ENCODE assay signal across 20 cellular contexts in genomic region chr1:112461200-112461871, GRCh38. TPM values are rescaled to one million over a fixed set of nuclear protein-coding genes. Genes with fewer than 3 reads are reported as not detected.
DNase-seq lines count a peak whose midpoint lies in the region; ATAC-seq and TF ChIP-seq lines count a peak whose summit lies in the region.
"Had no signal": no experiment of that assay in that cellular context is flagged by ENCODE, and none has a peak within 500 bp of the region (broad histone marks: within the 10 kb centered on the region; RNA-seq: fewer than 3 reads in every experiment).

No MANE protein-coding gene starts in this region.

- DNase-seq in DMS53 (lab: John Stamatoyannopoulos, UW) (peak; percentile 59), DMS53 treated with DMSO at 0.1 percent for 48 hours (lab: John Stamatoyannopoulos, UW; ENCODE audit: unreplicated experiment) (no peak), WTC11 (ENCODE audit: low spot score) (no peak), iris pigment epithelial cell (ENCODE audit: low read depth) (peak; percentile 38), suprapubic skin (ENCODE audit: low spot score in 2 of 2) (no peak), Kasumi-1 (lab: John Stamatoyannopoulos, UW) (no peak), NOMO-1 (lab: John Stamatoyannopoulos, UW; ENCODE audit: unreplicated experiment in 2 of 2) (no peak)
- no peak for DNase-seq in activated CD8-positive, alpha-beta memory T cell treated with anti-CD3 and anti-CD28 coated beads, Interleukin-2, amount 50 U/mL, for 48 hours
- DNase-seq: 8988T; activated CD4-positive, alpha-beta memory T cell treated with anti-CD3 and anti-CD28 coated beads for 36 hours; activated effector memory CD4-positive, alpha-beta T cell treated with Interleukin-2 at 50 U/mL for 16 hours; CD8-positive, alpha-beta memory T cell; effector CD8-positive, alpha-beta T cell; kidney glomerular epithelial cell; NCI-H1105 treated with DMSO at 0.1 percent for 48 hours; NCI-H526; stimulated activated naive CD8-positive, alpha-beta T cell treated with anti-CD3 and anti-CD28 coated beads, Interleukin-15, amount 100 ng/mL, for 72 hours; T-helper 9 cell had no signal

- H3K36me3 Mint-ChIP-seq in WTC11, result peaks cover 18% of the 10 kb centered on the region
- H3K36me3 Mint-ChIP-seq: CD8-positive, alpha-beta memory T cell; natural killer cell treated with Interleukin-12 subunit alpha and Interleukin-12 subunit beta and Interleukin-15 and Interleukin-18, amount 100 ng/mL, for 72 hours had no signal

- H3K4me3 ChIP-seq in suprapubic skin, result peak overlapping the region; percentile 2
- H3K4me3 ChIP-seq: gastroesophageal sphincter had no signal

- peaks cover 14% of the 10 kb centered on the region for H3K27me3 Mint-ChIP-seq in WTC11 (ENCODE audit: low read depth)

- peak; percentile 21 for ATAC-seq in WTC11
- ATAC-seq: gastroesophageal sphincter; natural killer cell treated with Interleukin-12 subunit alpha and Interleukin-12 subunit beta and Interleukin-15 and Interleukin-18, amount 100 ng/mL, for 72 hours; stimulated activated naive CD8-positive, alpha-beta T cell treated with anti-CD3 and anti-CD28 coated beads, Interleukin-15, amount 100 ng/mL, for 72 hours had no signal

- H3K4me1 Mint-ChIP-seq in WTC11, result peaks cover 40% of the 10 kb centered on the region

- WGBS in suprapubic skin, result 38% methylated on average over 3 of the region's 3 CpGs

- POLR2A ChIA-PET in WTC11 (lab: Charles Lee), result interaction anchor here (0.9 kb wide), 1 partner anchor 33 kb away, joined by 3 read pairs; no protein-coding TSS in a partner anchor

- peaks cover 58% of the 10 kb centered on the region for H3K4me1 ChIP-seq in suprapubic skin

- TF ChIP-seq EP300 in suprapubic skin (IDR thresholded peaks at IDR 0.05), result no peak

- H3K9me3 Mint-ChIP-seq in WTC11, result no peaks in the 10 kb centered on the region
- H3K9me3 Mint-ChIP-seq: activated CD4-positive, alpha-beta memory T cell treated with anti-CD3 and anti-CD28 coated beads for 36 hours; CD8-positive, alpha-beta memory T cell; natural killer cell treated with Interleukin-12 subunit alpha and Interleukin-12 subunit beta and Interleukin-15 and Interleukin-18, amount 100 ng/mL, for 72 hours; stimulated activated naive CD8-positive, alpha-beta T cell treated with anti-CD3 and anti-CD28 coated beads, Interleukin-15, amount 100 ng/mL, for 72 hours had no signal

- no peak for TF ChIP-seq POLR2A in suprapubic skin (IDR thresholded peaks at IDR 0.05)

- no peaks in the 10 kb centered on the region for H3K27me3 ChIP-seq in suprapubic skin
- H3K27me3 ChIP-seq: gastroesophageal sphincter had no signal

- H3K9me3 ChIP-seq in suprapubic skin, result no peaks in the 10 kb centered on the region
- H3K9me3 ChIP-seq: gastroesophageal sphincter had no signal

- TF ChIP-seq CTCF in WTC11 (IDR thresholded peaks at IDR 0.05) (no peak), suprapubic skin (IDR thresholded peaks at IDR 0.05) (no peak)

- peaks cover 27% of the 10 kb centered on the region for H3K36me3 ChIP-seq in suprapubic skin

- H3K27ac Mint-ChIP-seq in WTC11, result peak overlapping the region; percentile 84
- H3K27ac Mint-ChIP-seq: activated CD4-positive, alpha-beta memory T cell treated with anti-CD3 and anti-CD28 coated beads for 36 hours; CD8-positive, alpha-beta memory T cell; natural killer cell treated with Interleukin-12 subunit alpha and Interleukin-12 subunit beta and Interleukin-15 and Interleukin-18, amount 100 ng/mL, for 72 hours had no signal

- CTCF ChIA-PET in WTC11 (lab: Charles Lee), result interaction anchor here (0.6 to 1.4 kb wide), 9 partner anchors 29 to 758 kb away, joined by 3 to 13 read pairs (median 3); partner anchors contain the start of gene CTTNBP2NL

- H3K4me3 Mint-ChIP-seq in WTC11, result peak overlapping the region; percentile 55
- H3K4me3 Mint-ChIP-seq: activated CD4-positive, alpha-beta memory T cell treated with anti-CD3 and anti-CD28 coated beads for 36 hours; CD8-positive, alpha-beta memory T cell; natural killer cell treated with Interleukin-12 subunit alpha and Interleukin-12 subunit beta and Interleukin-15 and Interleukin-18, amount 100 ng/mL, for 72 hours; stimulated activated naive CD8-positive, alpha-beta T cell treated with anti-CD3 and anti-CD28 coated beads, Interleukin-15, amount 100 ng/mL, for 72 hours had no signal

- peak overlapping the region; percentile 78 for H3K27ac ChIP-seq in suprapubic skin

TF ChIP-seq in WTC11, 78 proteins besides CTCF, POLR2A, EP300 and RAD21 (continues in another document):
- TF ChIP-seq TEAD1 (CRISPR knock-in tag; IDR thresholded peaks at IDR 0.05) (no peak), ZNF396 (CRISPR knock-in tag; IDR thresholded peaks at IDR 0.05; ENCODE audit: borderline replicate concordance) (no peak), GABPB1 (CRISPR knock-in tag; IDR thresholded peaks at IDR 0.05) (no peak), GTF2I (CRISPR knock-in tag; conservative IDR thresholded peaks at IDR 0.05) (no peak), FOXP4 (CRISPR knock-in tag; IDR thresholded peaks at IDR 0.05) (no peak), FOXP1 (CRISPR knock-in tag; IDR thresholded peaks at IDR 0.05; ENCODE audit: borderline replicate concordance) (no peak), SMAD3 (CRISPR knock-in tag; IDR thresholded peaks at IDR 0.05; ENCODE audit: borderline replicate concordance) (no peak), AR (CRISPR knock-in tag; IDR thresholded peaks at IDR 0.05) (no peak), ZNF121 (CRISPR knock-in tag; IDR thresholded peaks at IDR 0.05) (no peak), E2F5 (CRISPR knock-in tag; IDR thresholded peaks at IDR 0.05) (no peak), USF1 (CRISPR knock-in tag; IDR thresholded peaks at IDR 0.05) (no peak)

RNA-seq across cellular contexts. Expression of gene WNT2B, which starts 47.4 kb away (rescaled TPM):
- total RNA-seq in WTC11 (2021), result 1.0 to 1.2 TPM (median 1.0 TPM) in 3 replicates
- total RNA-seq in suprapubic skin, result 10 to 100 TPM; 18.6 to 57.9 (median 38.8) TPM

Comparison
In these comparisons a context has a peak if more than half of its experiments do, and no peak if none do; other contexts are left out.
1. DNase-seq: peak in DMS53 (single experiment) and iris pigment epithelial cell (single experiment); none in DMS53 treated with DMSO at 0.1 percent for 48 hours (single experiment), WTC11 (single experiment), suprapubic skin (0 of 2), activated CD8-positive, alpha-beta memory T cell treated with anti-CD3 and anti-CD28 coated beads, Interleukin-2, amount 50 U/mL, for 48 hours (single experiment), Kasumi-1 (0 of 2) and NOMO-1 (0 of 2).